In the genomic region with DNA sequence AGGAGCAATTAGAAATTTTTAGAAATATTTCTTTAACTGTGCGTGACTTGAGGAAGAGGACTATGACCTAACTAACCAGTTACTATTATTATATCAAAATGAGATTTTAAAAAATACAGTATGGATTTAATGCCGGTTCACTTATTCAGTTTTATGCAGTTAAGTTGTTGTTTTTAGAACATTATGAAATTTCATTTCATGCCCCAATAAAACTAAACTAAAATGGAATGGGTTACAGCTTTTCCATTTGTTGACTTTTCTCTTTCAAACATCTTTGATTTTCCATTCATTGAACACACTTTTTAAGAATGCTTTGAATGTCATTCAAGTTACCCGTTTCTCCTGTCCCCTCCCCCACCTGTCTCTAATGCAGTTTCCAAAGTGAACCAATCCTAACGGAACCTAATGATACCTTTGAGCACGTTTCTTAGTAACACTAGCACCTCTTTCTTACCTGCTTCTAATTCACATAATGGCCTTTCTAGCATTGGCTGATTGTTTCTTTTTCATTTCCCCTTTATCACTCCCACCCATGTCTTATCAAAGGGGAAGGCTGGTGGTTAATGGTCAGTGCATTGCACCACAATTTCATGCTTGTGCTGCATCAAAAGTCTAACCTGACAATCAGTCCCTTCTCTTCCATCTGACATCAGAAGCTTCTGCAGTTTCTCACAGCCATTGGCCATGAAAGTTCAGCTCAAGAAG, we compare ENCODE assay signal across 17 cellular contexts.
DNase-seq lines count a peak whose midpoint lies in the region; ATAC-seq and TF ChIP-seq lines count a peak whose summit lies in the region.
"Had no signal": no experiment of that assay in that cellular context is flagged by ENCODE, and none has a peak within 500 bp of the region (broad histone marks: within the 10 kb centered on the region; RNA-seq: fewer than 3 reads in every experiment).

No MANE protein-coding gene starts in this region.

- intact Hi-C loops in activated B cell treated with CpG ODN at 0.5 μM for 24 hours (cut with micrococcal nuclease), result loop anchor here (1.0 kb wide), 1 partner anchor 8 kb away; no protein-coding TSS in a partner anchor
- intact Hi-C loops in dorsolateral prefrontal cortex (cut with DNase I), result no loop called here

- DNase-seq in activated B cell treated with CpG ODN at 0.5 μM for 24 hours (no peak), NCI-H526 treated with DMSO at 0.1 percent for 48 hours (lab: John Stamatoyannopoulos, UW) (no peak), dorsolateral prefrontal cortex (no peak)
- DNase-seq: caudate nucleus, DMS 273 treated with DMSO at 0.1 percent for 48 hours, gastrocnemius medialis, NCI-H1930, SHP77, trophoblast cell had no signal

- TF ChIP-seq CTCF in activated B cell treated with CpG ODN at 0.5 μM for 24 hours (IDR thresholded peaks at IDR 0.05), result no peak
- TF ChIP-seq CTCF in dorsolateral prefrontal cortex (IDR thresholded peaks at IDR 0.05 in 54 of 56, conservative IDR thresholded peaks at IDR 0.05 in 2 of 56; ENCODE audit: low read depth in 1 of 56, partially characterized antibody in 56 of 56), result no peak

- H3K4me1 Mint-ChIP-seq in activated B cell treated with CpG ODN at 0.5 μM for 24 hours, result peaks cover 43% of the 10 kb centered on the region

- peak overlapping the region; percentile 55 for H3K27ac Mint-ChIP-seq in activated B cell treated with CpG ODN at 0.5 μM for 24 hours
- H3K27ac Mint-ChIP-seq: activated naive CD4-positive, alpha-beta T cell treated with anti-CD3 and anti-CD28 coated beads, Interleukin-2, amount 50 U/mL, for 72 hours had no signal

- peak overlapping the region in 3 of 11 experiments; percentile 18 to 30 (median 27); a peak in 3 of 22 replicates for H3K27ac ChIP-seq in BLaER1 treated with 17β-estradiol and CSF1 and Interleukin-3, amounts not matched to agents 10 nM and 100 nM
- no peak overlapping the region for H3K27ac ChIP-seq in dorsolateral prefrontal cortex
- H3K27ac ChIP-seq: gastrocnemius medialis, WERI-Rb-1 had no signal

- no peaks in the 10 kb centered on the region for H3K27me3 Mint-ChIP-seq in activated B cell treated with CpG ODN at 0.5 μM for 24 hours

- peaks cover 6% of the 10 kb centered on the region for H3K36me3 Mint-ChIP-seq in activated B cell treated with CpG ODN at 0.5 μM for 24 hours (ENCODE audit: low read depth)

- POLR2A ChIA-PET in activated B cell treated with CpG ODN at 0.5 μM for 24 hours (lab: Charles Lee), result interaction anchor here (0.7 to 1.8 kb wide), 5 partner anchors 9 to 27 kb away, joined by 3 to 13 read pairs (median 5); no protein-coding TSS in a partner anchor

- peaks cover 0 to 11% (median 0%) of the 10 kb centered on the region in 11 experiments; a peak in 2 of 22 replicates for H3K36me3 ChIP-seq in BLaER1 treated with 17β-estradiol and CSF1 and Interleukin-3, amounts not matched to agents 10 nM and 100 nM
- H3K36me3 ChIP-seq: gastrocnemius medialis, WERI-Rb-1 had no signal

- no peak overlapping the region for H3K4me3 ChIP-seq in BLaER1 treated with 17β-estradiol and CSF1 and Interleukin-3, amounts not matched to agents 10 nM and 100 nM
- H3K4me3 ChIP-seq in dorsolateral prefrontal cortex, result no peak overlapping the region
- H3K4me3 ChIP-seq: gastrocnemius medialis had no signal

- peak; percentile 30 for ATAC-seq in GM19452 (IDR thresholded peaks at IDR 0.05; ENCODE audit: unreplicated experiment)
- ATAC-seq in HG03565 (IDR thresholded peaks at IDR 0.05; ENCODE audit: unreplicated experiment), result peak; percentile 24
- ATAC-seq in activated B cell treated with CpG ODN at 0.5 μM for 24 hours (ENCODE audit: low read depth), result peak; percentile 30
- ATAC-seq in HG03135 (IDR thresholded peaks at IDR 0.05; ENCODE audit: unreplicated experiment), result no peak
- ATAC-seq in GM19395 (IDR thresholded peaks at IDR 0.05; ENCODE audit: unreplicated experiment), result no peak
- ATAC-seq: activated naive CD4-positive, alpha-beta T cell treated with anti-CD3 and anti-CD28 coated beads, Interleukin-2, amount 50 U/mL, for 72 hours; gastrocnemius medialis; HCT116 had no signal

- CTCF ChIA-PET in activated B cell treated with CpG ODN at 0.5 μM for 24 hours (lab: Charles Lee), result interaction anchor here (1.3 to 1.6 kb wide), 2 partner anchors 11 to 27 kb away, joined by 4 to 5 read pairs; no protein-coding TSS in a partner anchor

- H3K4me1 ChIP-seq in BLaER1 treated with 17β-estradiol and CSF1 and Interleukin-3, amounts not matched to agents 10 nM and 100 nM, result peaks cover 36 to 50% (median 43%) of the 10 kb centered on the region in 10 experiments
- H3K4me1 ChIP-seq: gastrocnemius medialis had no signal

- peaks cover 0 to 6% (median 0%) of the 10 kb centered on the region in 11 experiments; a peak in 1 of 22 replicates for H3K9me3 ChIP-seq in BLaER1 treated with 17β-estradiol and CSF1 and Interleukin-3, amounts not matched to agents 10 nM and 100 nM (replicated peaks in 1 of 11)
- H3K9me3 ChIP-seq: gastrocnemius medialis had no signal

- H3K9me3 Mint-ChIP-seq in activated B cell treated with CpG ODN at 0.5 μM for 24 hours, result no peaks in the 10 kb centered on the region

- H3K4me3 Mint-ChIP-seq in activated B cell treated with CpG ODN at 0.5 μM for 24 hours, result peak overlapping the region; percentile 50

- no peak overlapping the region for H3K9ac ChIP-seq in BLaER1 treated with 17β-estradiol and CSF1 and Interleukin-3, amounts not matched to agents 10 nM and 100 nM

- H3K4me2 ChIP-seq in BLaER1 treated with 17β-estradiol and CSF1 and Interleukin-3, amounts not matched to agents 10 nM and 100 nM, result peak overlapping the region; percentile 5 to 65 (median 54)

- no peaks in the 10 kb centered on the region; a peak in 1 of 22 replicates for H4K20me1 ChIP-seq in BLaER1 treated with 17β-estradiol and CSF1 and Interleukin-3, amounts not matched to agents 10 nM and 100 nM

- H3K27me3 ChIP-seq in BLaER1 treated with 17β-estradiol and CSF1 and Interleukin-3, amounts not matched to agents 10 nM and 100 nM, result no peaks in the 10 kb centered on the region
- H3K27me3 ChIP-seq in dorsolateral prefrontal cortex, result no peaks in the 10 kb centered on the region
- H3K27me3 ChIP-seq: gastrocnemius medialis had no signal

Comparison
In these comparisons a context has a peak if more than half of its experiments do, and no peak if none do; other contexts are left out.
1. ATAC-seq: peak in GM19452 (single experiment), HG03565 (single experiment) and activated B cell treated with CpG ODN at 0.5 μM for 24 hours (single experiment); none in HG03135 (single experiment) and GM19395 (single experiment).